8 cellular contexts compared by ENCODE assay signal in the genomic region with DNA sequence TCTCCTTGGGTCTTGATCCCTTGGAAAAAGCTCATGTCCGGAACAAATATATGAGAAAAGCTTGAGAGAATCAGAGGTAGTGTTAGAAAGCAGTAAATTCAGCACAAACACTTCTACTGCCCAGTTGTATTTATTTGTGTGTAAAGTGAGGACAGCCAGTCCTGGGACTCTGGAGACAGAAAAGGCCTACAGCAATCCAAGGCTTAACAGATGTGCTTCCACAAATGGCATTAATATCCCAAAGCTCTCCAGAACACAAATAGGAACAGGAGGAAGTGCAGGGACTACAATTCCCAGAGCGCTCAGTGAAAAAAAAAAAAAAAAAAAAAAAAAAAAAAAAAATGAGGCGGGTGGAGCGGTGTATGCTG. TPM values are rescaled to one million over a fixed set of nuclear protein-coding genes. Genes with fewer than 3 reads are reported as not detected.
DNase-seq lines count a peak whose midpoint lies in the region; ATAC-seq, FAIRE-seq and TF ChIP-seq lines count a peak whose summit lies in the region.

No MANE protein-coding gene starts in this region.

- peaks cover 18% of the 10 kb centered on the region for H3K79me2 ChIP-seq in KMS-11 (ENCODE audit: insufficient read depth, low read depth)

- no peaks in the 10 kb centered on the region for H4K20me1 ChIP-seq in KMS-11 (ENCODE audit: insufficient read depth)

- no peaks in the 10 kb centered on the region for H3K9me3 ChIP-seq in sigmoid colon
- H3K9me3 ChIP-seq in small intestine (ENCODE audit: control insufficient read depth, low read depth) = no peaks in the 10 kb centered on the region

- H3K4me2 ChIP-seq in KMS-11 = peak overlapping the region; percentile 69

- intact Hi-C loops in sigmoid colon (cut with DNase I) = loop anchor here (2.0 kb wide), 1 partner anchor 19 kb away; the partner anchor contains the start of gene DVL3

- H3K27ac ChIP-seq in KMS-11 (no peak overlapping the region), cingulate gyrus (ENCODE audit: low read depth, low read length) (peak overlapping the region; percentile 63), sigmoid colon (peak overlapping the region; percentile 71 to 98 (median 88)), small intestine (ENCODE audit: low read depth in 1 of 2, low read length in 1 of 2) (peak overlapping the region in 1 of 2 donors; percentile 36)

- WGBS in sigmoid colon, 2 donors = 18 to 20% methylated on average over 4 of the region's 4 CpGs
- WGBS in small intestine, 3 donors = 16 to 24% (median 20%) methylated on average over 4 of the region's 4 CpGs

- TF ChIP-seq POLR2A in sigmoid colon (IDR thresholded peaks at IDR 0.05) = no peak

- H3K27me3 ChIP-seq in KMS-11 (ENCODE audit: insufficient read depth, low read depth) = no peaks in the 10 kb centered on the region
- no peaks in the 10 kb centered on the region for H3K27me3 ChIP-seq in sigmoid colon
- H3K27me3 ChIP-seq in small intestine (ENCODE audit: control insufficient read depth in 2 of 2, insufficient read depth in 2 of 2, low read length in 2 of 2) = no peaks in the 10 kb centered on the region

- 0 out of 2 replicates have a peak overlapping the region, but pooled peaks have one; percentile 24 for H2AFZ ChIP-seq in KMS-11 (ENCODE audit: low read depth)

- H3K36me3 ChIP-seq in KMS-11 (ENCODE audit: insufficient read depth) (peaks cover 3% of the 10 kb centered on the region; the same call in 1 of the 2 replicates), sigmoid colon (peaks cover 13 to 59% (median 40%) of the 10 kb centered on the region in 4 donors), small intestine (ENCODE audit: control insufficient read depth in 2 of 2, insufficient read depth in 2 of 2, low read length in 2 of 2) (peaks cover 9 to 13% of the 10 kb centered on the region in 2 donors)

- no peak for TF ChIP-seq EP300 in sigmoid colon (IDR thresholded peaks at IDR 0.05)

- peaks cover 17% of the 10 kb centered on the region for H3K4me1 ChIP-seq in KMS-11 (ENCODE audit: low read depth, poor library complexity, severe bottlenecking)
- H3K4me1 ChIP-seq in sigmoid colon = peaks cover 0 to 46% (median 42%) of the 10 kb centered on the region in 4 donors
- H3K4me1 ChIP-seq in small intestine (ENCODE audit: control insufficient read depth in 2 of 2, insufficient read depth in 1 of 2, low read depth in 1 of 2, low read length in 1 of 2) = peaks cover 9 to 12% of the 10 kb centered on the region in 2 donors

- H3K4me3 ChIP-seq in KMS-11 (IDR thresholded peaks at IDR 0.05; ENCODE audit: insufficient read depth, low read depth, low read length) = no peak overlapping the region
- no peak overlapping the region for H3K4me3 ChIP-seq in sigmoid colon
- H3K4me3 ChIP-seq in small intestine (ENCODE audit: low read depth in 1 of 2, low read length in 2 of 2) = no peak overlapping the region

- no peak for FAIRE-seq in small intestine (lab: Jason Lieb, UNC)

- ATAC-seq in GM19035 (IDR thresholded peaks at IDR 0.05; ENCODE audit: unreplicated experiment) = peak; percentile 11
- no peak for ATAC-seq in HG03457 (IDR thresholded peaks at IDR 0.05; ENCODE audit: unreplicated experiment)
- no peak for ATAC-seq in GM19328 (IDR thresholded peaks at IDR 0.05; ENCODE audit: unreplicated experiment)

- TF ChIP-seq CTCF in KMS-11 (conservative IDR thresholded peaks at IDR 0.05; ENCODE audit: low read depth, low read length) (no peak), sigmoid colon (IDR thresholded peaks at IDR 0.05) (no peak)

- H3K9ac ChIP-seq in KMS-11 = no peak overlapping the region

- DNase-seq in sigmoid colon (no peak), small intestine (no peak)
- DNase-seq in activated effector memory CD4-positive, alpha-beta T cell treated with anti-CD3 and anti-CD28 coated beads, Interleukin-2, amount 50 U/mL, for 16 hours = no peak

RNA-seq across cellular contexts. Expression of gene AP2M1, which starts 0.4 kb away (rescaled TPM):
- total RNA-seq in sigmoid colon = 100 to 1,000 TPM; 203 to 239 (median 225) TPM
- polyA plus RNA-seq in sigmoid colon (100 to 1,000 TPM; 226 to 240 (median 237) TPM), small intestine (100 to 1,000 TPM; 240 to 283 (median 280) TPM)

RNA-seq across cellular contexts. Expression of gene ABCF3, which starts 11.7 kb away (rescaled TPM):
- total RNA-seq in sigmoid colon = 10 to 100 TPM; 32.4 to 51.3 (median 39.2) TPM
- polyA plus RNA-seq in sigmoid colon (10 to 100 TPM; 36.5 to 48.9 (median 45.6) TPM), small intestine (10 to 100 TPM; 43.7 to 93.5 (median 61.6) TPM)

RNA-seq across cellular contexts. Expression of gene DVL3, which starts 19.1 kb away (rescaled TPM):
- 10 to 100 TPM; 38.5 to 71.2 (median 53.9) TPM for total RNA-seq in sigmoid colon
- polyA plus RNA-seq in sigmoid colon = 10 to 100 TPM; 15.0 to 40.8 (median 26.4) TPM
- 10 to 100 TPM; 33.5 to 35.6 (median 35.0) TPM for polyA plus RNA-seq in small intestine

RNA-seq across cellular contexts. Expression of gene EIF2B5, which starts 39.1 kb away (rescaled TPM):
- total RNA-seq in sigmoid colon = 10 to 100 TPM; 26.0 to 43.5 (median 31.3) TPM
- polyA plus RNA-seq in sigmoid colon = 10 to 100 TPM; 31.8 to 48.1 (median 35.4) TPM
- polyA plus RNA-seq in small intestine = 10 to 100 TPM; 33.8 to 43.4 (median 34.3) TPM

RNA-seq across cellular contexts. Expression of gene VWA5B2, which starts 55.1 kb away (rescaled TPM):
- under 1 TPM in 2 of 4 donors, not detected in 2; 0.36 to 0.83 TPM for total RNA-seq in sigmoid colon
- polyA plus RNA-seq in sigmoid colon (1 to 10 TPM in 1 of 3 donors, under 1 TPM in 2; 0.23 to 1.0 (median 0.60) TPM), small intestine (1 to 10 TPM; 1.4 to 3.2 (median 1.8) TPM)
